ENCODE assay signal across 19 cellular contexts in genomic region chr17:17704931-17705330, GRCh38. TPM values are rescaled to one million over a fixed set of nuclear protein-coding genes. Genes with fewer than 3 reads are reported as not detected.
A peak's percentile ranks its signal among the peaks of the same experiment; 100 is the strongest.
DNase-seq lines count a peak whose midpoint lies in the region; ATAC-seq, FAIRE-seq and TF ChIP-seq lines count a peak whose summit lies in the region.
"Had no signal": no experiment of that assay in that cellular context is flagged by ENCODE, and none has a peak within 500 bp of the region (broad histone marks: within the 10 kb centered on the region; RNA-seq: fewer than 3 reads in every experiment).

No MANE protein-coding gene starts in this region.

- H3K9ac ChIP-seq in HepG2 (ENCODE audit: insufficient read depth, low read depth, low read length) (no peak overlapping the region), astrocyte (ENCODE audit: low read length) (no peak overlapping the region), neural progenitor cell (no peak overlapping the region)
- H3K9ac ChIP-seq: GM23248, KMS-11 had no signal

- peaks cover 17% of the 10 kb centered on the region for H4K20me1 ChIP-seq in HepG2 (ENCODE audit: insufficient read depth, low read length)
- peaks cover 94% of the 10 kb centered on the region for H4K20me1 ChIP-seq in astrocyte (ENCODE audit: insufficient read depth, low read length)
- peaks cover 99% of the 10 kb centered on the region for H4K20me1 ChIP-seq in neural progenitor cell (ENCODE audit: low read depth)

- no peaks in the 10 kb centered on the region for H3K27me3 Mint-ChIP-seq in astrocyte (ENCODE audit: low read depth, unreplicated experiment)
- H3K27me3 Mint-ChIP-seq in neural progenitor cell (ENCODE audit: insufficient read depth, low read depth) = no peaks in the 10 kb centered on the region
- H3K27me3 Mint-ChIP-seq in activated CD4-positive, alpha-beta memory T cell treated with anti-CD3 and anti-CD28 coated beads, Interleukin-2, amount 10 ng/mL, durations not matched to agents 7 days and 5 days = no peaks in the 10 kb centered on the region
- H3K27me3 Mint-ChIP-seq: B cell; CD4-positive, alpha-beta T cell had no signal

- H2AFZ ChIP-seq in HepG2 (ENCODE audit: low read length) = no peak overlapping the region
- no peak overlapping the region for H2AFZ ChIP-seq in astrocyte (ENCODE audit: low read depth, low read length)
- no peak overlapping the region for H2AFZ ChIP-seq in neural progenitor cell (replicated peaks)
- H2AFZ ChIP-seq: GM23248 had no signal

- H3K79me2 ChIP-seq in HepG2 (ENCODE audit: insufficient read depth, low read length) = peaks cover 67% of the 10 kb centered on the region
- peaks cover 94% of the 10 kb centered on the region for H3K79me2 ChIP-seq in astrocyte (ENCODE audit: insufficient read depth, low read length)
- no peaks in the 10 kb centered on the region for H3K79me2 ChIP-seq in neural progenitor cell (ENCODE audit: low read depth)

- H3K36me3 ChIP-seq in HepG2 (replicated peaks in 1 of 2; ENCODE audit: control insufficient read depth in 1 of 2, insufficient read depth in 2 of 2, low read length in 2 of 2) (no peaks in the 10 kb centered on the region; a peak in 2 of 5 replicates), right lobe of liver (no peaks in the 10 kb centered on the region), astrocyte (ENCODE audit: insufficient read depth, low read length) (no peaks in the 10 kb centered on the region), neural progenitor cell (no peaks in the 10 kb centered on the region)

- H3K27ac Mint-ChIP-seq in astrocyte (ENCODE audit: unreplicated experiment) (no peak overlapping the region), neural progenitor cell (peak overlapping the region; percentile 69)
- no peak overlapping the region for H3K27ac Mint-ChIP-seq in activated CD4-positive, alpha-beta memory T cell treated with anti-CD3 and anti-CD28 coated beads, Interleukin-2, amount 10 ng/mL, durations not matched to agents 7 days and 5 days
- H3K27ac Mint-ChIP-seq: B cell; CD4-positive, alpha-beta T cell had no signal

- no peak for TF ChIP-seq CTCF in HepG2 (CRISPR knock-in tag; IDR thresholded peaks at IDR 0.05)
- no peak for TF ChIP-seq CTCF in right lobe of liver (IDR thresholded peaks at IDR 0.05)
- no peak for TF ChIP-seq CTCF in astrocyte (IDR thresholded peaks at IDR 0.05; ENCODE audit: insufficient read depth, low read depth, low read length)
- TF ChIP-seq CTCF in neural progenitor cell (IDR thresholded peaks at IDR 0.05) = no peak
- no peak for TF ChIP-seq CTCF in GM10248 (IDR thresholded peaks at IDR 0.05; ENCODE audit: control extremely low read depth, extremely low read depth, low read depth, missing control alignments)

- no peak for TF ChIP-seq POLR2A in HepG2 (IDR thresholded peaks at IDR 0.05; ENCODE audit: insufficient read depth in 1 of 2, low read depth in 2 of 2, low read length in 2 of 2)
- no peak for TF ChIP-seq POLR2A in right lobe of liver (IDR thresholded peaks at IDR 0.05)

- H3K27ac ChIP-seq in HepG2 (ENCODE audit: extremely low read length, insufficient read depth, low read length) (no peak overlapping the region), right lobe of liver (no peak overlapping the region), astrocyte (ENCODE audit: low read depth, low read length) (no peak overlapping the region), neural progenitor cell (no peak overlapping the region)
- H3K27ac ChIP-seq: C4-2B, GM23248, KMS-11 had no signal

- CTCF ChIA-PET in HepG2 (lab: Yijun Ruan, JAX; ENCODE audit: low intra/inter-chr PET ratio, low total read pairs) (no interaction called here), GM10248 (lab: Yijun Ruan, JAX) (interaction anchor here (1.6 kb wide), 1 partner anchor 24 kb away, joined by 5 read pairs; the partner anchor contains the start of gene RAI1)
- CTCF ChIA-PET in activated CD4-positive, alpha-beta memory T cell treated with anti-CD3 and anti-CD28 coated beads, Interleukin-2, amount 10 ng/mL, durations not matched to agents 7 days and 5 days (lab: Charles Lee) = no interaction called here

- no peaks in the 10 kb centered on the region for H3K27me3 ChIP-seq in HepG2 (ENCODE audit: control insufficient read depth in 1 of 2, insufficient read depth in 2 of 2, low read length in 2 of 2)
- H3K27me3 ChIP-seq in right lobe of liver = no peaks in the 10 kb centered on the region
- H3K27me3 ChIP-seq in astrocyte (ENCODE audit: insufficient read depth, low read length) = no peaks in the 10 kb centered on the region
- peaks cover 55% of the 10 kb centered on the region for H3K27me3 ChIP-seq in neural progenitor cell

- intact Hi-C loops in HepG2 (cut with micrococcal nuclease; ENCODE audit: unreplicated experiment) (no loop called here), right lobe of liver (cut with DNase I) (no loop called here)

- WGBS in HepG2 (ENCODE audit: low lambda C conversion rate) = 97% methylated on average over 2 of the region's 2 CpGs
- 100% methylated on average over 2 of the region's 2 CpGs for WGBS in right lobe of liver (ENCODE audit: insufficient coverage, low coverage, low lambda C conversion rate, missing lambda C conversion rate)

- H3K4me3 ChIP-seq in HepG2 (replicated peaks in 1 of 3; ENCODE audit: insufficient read depth in 1 of 3, low read depth in 2 of 3, low read length in 3 of 3) (no peak overlapping the region), right lobe of liver (no peak overlapping the region), astrocyte (ENCODE audit: insufficient read depth, low read depth, low read length) (no peak overlapping the region), neural progenitor cell (no peak overlapping the region)
- H3K4me3 ChIP-seq: GM23248 had no signal

- peaks cover 15% of the 10 kb centered on the region for H3F3A ChIP-seq in neural progenitor cell (ENCODE audit: low read depth)

- no peak for DNase-seq in HepG2 (ENCODE audit: low spot score)
- DNase-seq in right lobe of liver = no peak
- no peak for DNase-seq in astrocyte (ENCODE audit: low read depth)
- DNase-seq in neural progenitor cell (ENCODE audit: low spot score) = no peak
- DNase-seq in activated CD4-positive, alpha-beta memory T cell treated with anti-CD3 and anti-CD28 coated beads, Interleukin-2, amount 10 ng/mL, durations not matched to agents 7 days and 5 days = no peak
- no peak for DNase-seq in GM10248 (ENCODE audit: extremely low spot score)
- no peak for DNase-seq in mucosa of gallbladder (ENCODE audit: low spot score)
- DNase-seq: Caco-2; CD4-positive, alpha-beta T cell; GM23248; HCEC 1CT had no signal

- H3K4me2 ChIP-seq in HepG2 (ENCODE audit: low read depth, low read length) = no peak overlapping the region
- H3K4me2 ChIP-seq in astrocyte (ENCODE audit: low read length) = no peak overlapping the region
- H3K4me2 ChIP-seq in neural progenitor cell = no peak overlapping the region
- H3K4me2 ChIP-seq: KMS-11 had no signal

- peaks cover 72% of the 10 kb centered on the region for H3K4me1 ChIP-seq in HepG2 (ENCODE audit: insufficient read depth, low read length)
- peaks cover 0 to 9% (median 0%) of the 10 kb centered on the region in 4 donors for H3K4me1 ChIP-seq in right lobe of liver
- H3K4me1 ChIP-seq in astrocyte (ENCODE audit: insufficient read depth, low read length) = peaks cover 12% of the 10 kb centered on the region
- peaks cover 11% of the 10 kb centered on the region for H3K4me1 ChIP-seq in neural progenitor cell

- H3K9me3 ChIP-seq in HepG2 (ENCODE audit: low read length) (no peaks in the 10 kb centered on the region), right lobe of liver (no peaks in the 10 kb centered on the region), astrocyte (ENCODE audit: insufficient read depth, low read depth, low read length) (no peaks in the 10 kb centered on the region), neural progenitor cell (ENCODE audit: low read depth) (no peaks in the 10 kb centered on the region)
- H3K9me3 ChIP-seq: Caco-2 had no signal

- BruUV-seq in HepG2 (replicated peaks; lab: Mats Ljungman, UMichigan) = no TSS peak

- no peak for TF ChIP-seq EP300 in HepG2 (IDR thresholded peaks at IDR 0.05; ENCODE audit: low read depth in 2 of 2, low read length in 2 of 2)
- no peak for TF ChIP-seq EP300 in HepG2 (CRISPR knock-in tag; IDR thresholded peaks at IDR 0.05; ENCODE audit: borderline replicate concordance)

- in situ Hi-C loops in HepG2 (cut with HindIII; ENCODE audit: extremely low pct_ligation_motif_present, low pct_unique_long_range_greater_than_20kb) = no loop called here

- no peak for FAIRE-seq in HepG2 (lab: Jason Lieb, UNC)
- FAIRE-seq in astrocyte (lab: Jason Lieb, UNC) = no peak
- FAIRE-seq: D721Med, G401.6, GM12892, H54 had no signal

- no peak for TF ChIP-seq RAD21 in HepG2 (CRISPR knock-in tag; IDR thresholded peaks at IDR 0.05)

- peaks cover 46% of the 10 kb centered on the region for H3K4me1 Mint-ChIP-seq in astrocyte (ENCODE audit: low read depth, unreplicated experiment)
- peaks cover 70% of the 10 kb centered on the region for H3K4me1 Mint-ChIP-seq in neural progenitor cell
- no peaks in the 10 kb centered on the region for H3K4me1 Mint-ChIP-seq in activated CD4-positive, alpha-beta memory T cell treated with anti-CD3 and anti-CD28 coated beads, Interleukin-2, amount 10 ng/mL, durations not matched to agents 7 days and 5 days

- H3K4me3 Mint-ChIP-seq in astrocyte (ENCODE audit: unreplicated experiment) (peak overlapping the region; percentile 40), neural progenitor cell (no peak overlapping the region)
- no peak overlapping the region for H3K4me3 Mint-ChIP-seq in activated CD4-positive, alpha-beta memory T cell treated with anti-CD3 and anti-CD28 coated beads, Interleukin-2, amount 10 ng/mL, durations not matched to agents 7 days and 5 days
- H3K4me3 Mint-ChIP-seq: B cell; CD4-positive, alpha-beta T cell had no signal

- peaks cover 2% of the 10 kb centered on the region for H3K9me3 Mint-ChIP-seq in astrocyte (ENCODE audit: unreplicated experiment)
- H3K9me3 Mint-ChIP-seq in neural progenitor cell = no peaks in the 10 kb centered on the region
- H3K9me3 Mint-ChIP-seq in activated CD4-positive, alpha-beta memory T cell treated with anti-CD3 and anti-CD28 coated beads, Interleukin-2, amount 10 ng/mL, durations not matched to agents 7 days and 5 days = no peaks in the 10 kb centered on the region
- H3K9me3 Mint-ChIP-seq: CD4-positive, alpha-beta T cell had no signal

- ATAC-seq in HepG2 = no peak
- no peak for ATAC-seq in right lobe of liver
- ATAC-seq in HG02759 (IDR thresholded peaks at IDR 0.05; ENCODE audit: unreplicated experiment) = no peak

- H3K36me3 Mint-ChIP-seq in astrocyte (ENCODE audit: low read depth, unreplicated experiment) (peaks cover 24% of the 10 kb centered on the region), neural progenitor cell (peaks cover 8% of the 10 kb centered on the region)
- no peaks in the 10 kb centered on the region for H3K36me3 Mint-ChIP-seq in activated CD4-positive, alpha-beta memory T cell treated with anti-CD3 and anti-CD28 coated beads, Interleukin-2, amount 10 ng/mL, durations not matched to agents 7 days and 5 days (ENCODE audit: low read depth)

- POLR2A ChIA-PET in HepG2 (lab: Yijun Ruan, JAX) = no interaction called here
- POLR2A ChIA-PET in activated CD4-positive, alpha-beta memory T cell treated with anti-CD3 and anti-CD28 coated beads, Interleukin-2, amount 10 ng/mL, durations not matched to agents 7 days and 5 days (lab: Charles Lee) = no interaction called here
- POLR2A ChIA-PET in GM10248 (lab: Yijun Ruan, JAX) = no interaction called here

RNA-seq across cellular contexts. Expression of gene RAI1, which starts 23.7 kb away (rescaled TPM):
- 5.1 and 5.2 TPM in 2 replicates for total RNA-seq in HepG2 (2016; rRNA removed; fragmentation: Illumina TruSeq; extraction: Trizol)
- total RNA-seq in HepG2 (2016; cell fraction: cytosol; rRNA removed; fragmentation: Illumina TruSeq; extraction: Trizol; ENCODE audit: low read depth) = 2.6 and 3.4 TPM in 2 replicates
- 5.2 and 5.4 TPM in 2 replicates for total RNA-seq in HepG2 (2016; cell fraction: insoluble cytoplasmic fraction; rRNA removed; fragmentation: Illumina TruSeq; extraction: Trizol)
- total RNA-seq in HepG2 (2016; cell fraction: membrane; rRNA removed; fragmentation: Illumina TruSeq; extraction: Trizol) = 4.3 and 5.6 TPM in 2 replicates
- 7.2 and 9.2 TPM in 2 replicates for total RNA-seq in HepG2 (2016; cell fraction: nucleus; rRNA removed; fragmentation: Illumina TruSeq; extraction: Trizol)
- 3.4 and 3.9 TPM in 2 replicates for polyA plus RNA-seq in HepG2 (2011; rRNA removed)
- 1.9 and 2.7 TPM in 2 replicates for polyA plus RNA-seq in HepG2 (2011; cell fraction: cytosol; rRNA removed)
- polyA plus RNA-seq in HepG2 (2011; cell fraction: nucleus; rRNA removed) = 15.5 and 22.7 TPM in 2 replicates
- polyA plus RNA-seq in HepG2 (2012) = 6.0 and 9.1 TPM in 2 replicates
- 3.8 and 4.7 TPM in 2 replicates for polyA plus RNA-seq in HepG2 (2016; cell fraction: cytosol; fragmentation: Illumina TruSeq; extraction: Trizol; ENCODE audit: low read depth)
- polyA plus RNA-seq in HepG2 (2016; cell fraction: insoluble cytoplasmic fraction; fragmentation: Illumina TruSeq; extraction: Trizol; ENCODE audit: low read depth) = 8.3 and 10.1 TPM in 2 replicates
- polyA plus RNA-seq in HepG2 (2016; cell fraction: membrane; fragmentation: Illumina TruSeq; extraction: Trizol; ENCODE audit: low read depth) = 5.1 and 5.2 TPM in 2 replicates
- 24.6 and 26.3 TPM in 2 replicates for polyA plus RNA-seq in HepG2 (2016; cell fraction: nucleus; fragmentation: Illumina TruSeq; extraction: Trizol; ENCODE audit: insufficient read depth, low read depth)
- 7.4 and 12.2 TPM in 2 replicates for polyA minus RNA-seq in HepG2 (2011; rRNA and poly(A)+ RNA removed; ENCODE audit: low replicate concordance)
- 6.2 and 6.7 TPM in 2 replicates for polyA minus RNA-seq in HepG2 (2011; cell fraction: cytosol; rRNA and poly(A)+ RNA removed)
- 9.0 and 12.1 TPM in 2 replicates for polyA minus RNA-seq in HepG2 (2011; cell fraction: nucleus; rRNA and poly(A)+ RNA removed)
- total RNA-seq in right lobe of liver = 10 to 100 TPM in 2 of 6 experiments, 1 to 10 TPM in 4; 6.1 to 14.5 (median 8.4) TPM
- 39.1 and 39.8 TPM in 2 replicates for total RNA-seq in astrocyte
- 18.0 and 27.4 TPM in 2 replicates for total RNA-seq in neural progenitor cell (ENCODE audit: low replicate concordance)
- 10 to 100 TPM; 16.7 TPM for total RNA-seq in activated CD4-positive, alpha-beta memory T cell treated with anti-CD3 and anti-CD28 coated beads, Interleukin-2, amount 10 ng/mL, durations not matched to agents 7 days and 5 days
- 60.3 TPM for total RNA-seq in mucosa of gallbladder
